Comparison of ENCODE assay signal across 12 cellular contexts in the genomic region with DNA sequence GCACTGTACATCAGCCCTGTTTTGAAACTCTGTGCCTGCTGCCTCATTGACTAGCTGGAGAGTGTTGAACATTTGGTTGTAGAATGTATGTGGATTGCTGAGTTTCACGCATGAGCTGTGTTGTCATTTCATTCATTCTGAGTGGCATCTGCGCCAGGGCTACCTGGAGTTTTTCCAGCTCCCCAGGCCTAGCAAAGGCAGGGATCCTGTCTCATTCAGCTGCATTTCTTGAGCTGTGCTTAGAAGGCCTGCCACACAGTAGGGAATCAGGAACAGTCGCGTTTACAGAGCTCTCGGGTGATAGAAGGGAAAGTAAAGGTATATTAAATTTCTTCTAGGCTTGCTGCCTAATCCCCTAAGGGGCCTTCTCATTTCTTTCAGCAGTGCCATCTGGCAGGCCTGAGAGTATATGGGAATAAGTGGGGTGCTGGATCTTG. TPM values are rescaled to one million over a fixed set of nuclear protein-coding genes. Genes with fewer than 3 reads are reported as not detected.
DNase-seq lines count a peak whose midpoint lies in the region; ATAC-seq and TF ChIP-seq lines count a peak whose summit lies in the region.
"Had no signal": no experiment of that assay in that cellular context is flagged by ENCODE, and none has a peak within 500 bp of the region (broad histone marks: within the 10 kb centered on the region; RNA-seq: fewer than 3 reads in every experiment).

No MANE protein-coding gene starts in this region.

- H3K4me3 ChIP-seq in cardiac muscle cell (no peak overlapping the region), esophagus squamous epithelium (no peak overlapping the region)
- H3K4me3 ChIP-seq: left ventricle myocardium inferior, thoracic aorta had no signal

- no peak for TF ChIP-seq CTCF in cardiac muscle cell (IDR thresholded peaks at IDR 0.05; ENCODE audit: low read depth, low read length)
- no peak for TF ChIP-seq CTCF in glutamatergic neuron (IDR thresholded peaks at IDR 0.05; ENCODE audit: partially characterized antibody, unreplicated experiment)
- no peak for TF ChIP-seq CTCF in esophagus squamous epithelium (IDR thresholded peaks at IDR 0.05)

- H3K27ac ChIP-seq in cardiac muscle cell (peak overlapping the region; percentile 54), substantia nigra (ENCODE audit: low read depth, low read length, poor library complexity, severe bottlenecking) (peak overlapping the region; percentile 23), esophagus squamous epithelium (no peak overlapping the region)
- H3K27ac ChIP-seq: left ventricle myocardium inferior, thoracic aorta had no signal

- H3K4me3 Mint-ChIP-seq in glutamatergic neuron (ENCODE audit: unreplicated experiment): peak overlapping the region; percentile 39

- no peak for ATAC-seq in left cardiac atrium
- ATAC-seq: activated naive CD4-positive, alpha-beta T cell treated with anti-CD3 and anti-CD28 coated beads, Interleukin-2, amount 50 U/mL, for 72 hours had no signal

- TF ChIP-seq POLR2A in esophagus squamous epithelium (IDR thresholded peaks at IDR 0.05): no peak

- H3K9me3 ChIP-seq in cardiac muscle cell (ENCODE audit: low read depth): no peaks in the 10 kb centered on the region
- no peaks in the 10 kb centered on the region for H3K9me3 ChIP-seq in esophagus squamous epithelium
- H3K9me3 ChIP-seq: left ventricle myocardium inferior, thoracic aorta had no signal

- no peaks in the 10 kb centered on the region for H3K27me3 ChIP-seq in cardiac muscle cell
- H3K27me3 ChIP-seq in esophagus squamous epithelium: no peaks in the 10 kb centered on the region

- H3K4me1 ChIP-seq in cardiac muscle cell (ENCODE audit: low read depth): peaks cover 13% of the 10 kb centered on the region
- peaks cover 0 to 29% (median 7%) of the 10 kb centered on the region in 3 donors for H3K4me1 ChIP-seq in esophagus squamous epithelium

- H3K36me3 ChIP-seq in cardiac muscle cell (no peaks in the 10 kb centered on the region), esophagus squamous epithelium (no peaks in the 10 kb centered on the region)
- H3K36me3 ChIP-seq: left ventricle myocardium inferior, thoracic aorta had no signal

- H3K4me1 Mint-ChIP-seq in glutamatergic neuron (ENCODE audit: low read depth, unreplicated experiment): peaks cover 17% of the 10 kb centered on the region

- peaks cover 4% of the 10 kb centered on the region for H3K27me3 Mint-ChIP-seq in glutamatergic neuron (ENCODE audit: unreplicated experiment)

- 39 to 42% methylated on average over 4 to 5 of the region's 5 CpGs for WGBS in esophagus squamous epithelium, 2 donors

- peak overlapping the region; percentile 53 for H3K27ac Mint-ChIP-seq in glutamatergic neuron (ENCODE audit: unreplicated experiment)
- H3K27ac Mint-ChIP-seq: activated naive CD4-positive, alpha-beta T cell treated with anti-CD3 and anti-CD28 coated beads, Interleukin-2, amount 50 U/mL, for 72 hours had no signal

- intact Hi-C loops in left cardiac atrium (cut with DNase I) (no loop called here), esophagus squamous epithelium (cut with DNase I) (no loop called here)

- H3K36me3 Mint-ChIP-seq in glutamatergic neuron (ENCODE audit: unreplicated experiment): no peaks in the 10 kb centered on the region

- peaks cover 4% of the 10 kb centered on the region for H3K9me3 Mint-ChIP-seq in glutamatergic neuron (ENCODE audit: unreplicated experiment)
- H3K9me3 Mint-ChIP-seq: activated naive CD4-positive, alpha-beta T cell treated with anti-CD3 and anti-CD28 coated beads, Interleukin-2, amount 50 U/mL, for 72 hours had no signal

- DNase-seq in cardiac muscle cell (ENCODE audit: low read depth in 1 of 2, low spot score in 1 of 2) (no peak), left cardiac atrium (no peak), NCI-H82 treated with DMSO at 0.1 percent for 48 hours (lab: John Stamatoyannopoulos, UW; ENCODE audit: unreplicated experiment) (peak; percentile 76), glutamatergic neuron (no peak), substantia nigra (lab: John Stamatoyannopoulos, UW) (peak in 3 of 49 donors; percentile 34 to 59 (median 55)), esophagus squamous epithelium (lab: John Stamatoyannopoulos, UW) (no peak)
- DNase-seq in stimulated activated naive CD4-positive, alpha-beta T cell treated with Interleukin-2 at 50 U/mL for 16 hours (lab: John Stamatoyannopoulos, UW): no peak
- DNase-seq in stimulated activated CD4-positive, alpha-beta T cell treated with anti-CD3 and anti-CD28 coated beads, Interleukin-4, amount 100 ng/mL, for 4 hours: no peak
- DNase-seq: left ventricle myocardium inferior, NCI-H2227 treated with DMSO at 0.1 percent for 48 hours had no signal

RNA-seq across cellular contexts. Expression of a gene that starts 44.3 kb away (rescaled TPM):
- total RNA-seq in cardiac muscle cell (10.5 and 12.4 TPM in 2 replicates), left cardiac atrium (1 to 10 TPM; 6.7 TPM), glutamatergic neuron (ENCODE audit: unreplicated experiment) (2.4 TPM), esophagus squamous epithelium (10 to 100 TPM in 1 of 4 donors, 1 to 10 TPM in 3; 1.7 to 11.6 (median 3.4) TPM)
- polyA plus RNA-seq in cardiac muscle cell: 8.9 and 12.2 TPM in 2 replicates

Comparison
In these comparisons a context has a peak if more than half of its experiments do, and no peak if none do; other contexts are left out.
1. H3K27ac ChIP-seq: peak in cardiac muscle cell (single experiment) and substantia nigra (single experiment); none in esophagus squamous epithelium (0 of 4).